In genomic region chr1:36088265-36088576, GRCh38 we compare ENCODE assay signal across 8 cellular contexts. TPM values are rescaled to one million over a fixed set of nuclear protein-coding genes. Genes with fewer than 3 reads are reported as not detected.
DNase-seq lines count a peak whose midpoint lies in the region; ATAC-seq and TF ChIP-seq lines count a peak whose summit lies in the region.

No MANE protein-coding gene starts in this region.

- H3K9me2 ChIP-seq in SU-DHL-6 (replicated peaks; ENCODE audit: insufficient read depth, low read length): no peaks in the 10 kb centered on the region

- H3K4me1 Mint-ChIP-seq in stimulated activated naive B cell treated with anti-CD40 and anti-IgM and Interleukin-4, amounts not matched to agents 10 μg/mL and 1 μg/mL and 100 μg/mL, for 72 hours: peaks cover 16 to 23% of the 10 kb centered on the region in 2 donors
- peaks cover 16% of the 10 kb centered on the region for H3K4me1 Mint-ChIP-seq in progenitor cell of endocrine pancreas (ENCODE audit: low read depth)

- H3K4me2 ChIP-seq in SU-DHL-6 (ENCODE audit: low read depth, low read length, poor library complexity, severe bottlenecking): peak overlapping the region; percentile 57

- peaks cover 0 to 13% of the 10 kb centered on the region in 2 donors for H3K27me3 Mint-ChIP-seq in stimulated activated naive B cell treated with anti-CD40 and anti-IgM and Interleukin-4, amounts not matched to agents 10 μg/mL and 1 μg/mL and 100 μg/mL, for 72 hours
- no peaks in the 10 kb centered on the region for H3K27me3 Mint-ChIP-seq in progenitor cell of endocrine pancreas

- peaks cover 18 to 34% of the 10 kb centered on the region in 2 donors for H3K36me3 Mint-ChIP-seq in stimulated activated naive B cell treated with anti-CD40 and anti-IgM and Interleukin-4, amounts not matched to agents 10 μg/mL and 1 μg/mL and 100 μg/mL, for 72 hours
- no peaks in the 10 kb centered on the region for H3K36me3 Mint-ChIP-seq in progenitor cell of endocrine pancreas (ENCODE audit: insufficient read depth)

- H3K27ac ChIP-seq in SU-DHL-6 (ENCODE audit: low read depth, low read length) (no peak overlapping the region), right atrium auricular region (peak overlapping the region; percentile 85 to 90)

- H3F3A ChIP-seq in SU-DHL-6 (ENCODE audit: insufficient read depth): no peaks in the 10 kb centered on the region

- H3K4me3 ChIP-seq in SU-DHL-6 (ENCODE audit: insufficient read depth, low read length, poor library complexity, severe bottlenecking) (peak overlapping the region; percentile 96), right atrium auricular region (peak overlapping the region; percentile 86 to 94)

- peak overlapping the region; percentile 99 for H2AFZ ChIP-seq in SU-DHL-6 (ENCODE audit: low read depth, low read length, severe bottlenecking)

- peaks cover 14% of the 10 kb centered on the region for H3K79me2 ChIP-seq in SU-DHL-6 (ENCODE audit: insufficient read depth, low read length)

- peaks cover 0 to 34% of the 10 kb centered on the region in 2 donors for H3K4me1 ChIP-seq in right atrium auricular region

- H3K36me3 ChIP-seq in SU-DHL-6 (ENCODE audit: low read length): no peaks in the 10 kb centered on the region
- H3K36me3 ChIP-seq in right atrium auricular region: peaks cover 17% of the 10 kb centered on the region

- no peaks in the 10 kb centered on the region for H3K9me3 ChIP-seq in SU-DHL-6 (ENCODE audit: insufficient read depth, low read length)
- no peaks in the 10 kb centered on the region for H3K9me3 ChIP-seq in right atrium auricular region

- ATAC-seq in GM21528 (IDR thresholded peaks at IDR 0.05; ENCODE audit: low FRiP score, unreplicated experiment) (peak; percentile 20), HG02798 (IDR thresholded peaks at IDR 0.05; ENCODE audit: poor library complexity, unreplicated experiment) (no peak), HG03460 (IDR thresholded peaks at IDR 0.05; ENCODE audit: unreplicated experiment) (no peak)
- ATAC-seq in stimulated activated naive B cell treated with anti-CD40 and anti-IgM and Interleukin-4, amounts not matched to agents 10 μg/mL and 1 μg/mL and 100 μg/mL, for 72 hours (replicated peaks): peak; percentile 24 to 45

- no peak for DNase-seq in right atrium auricular region (ENCODE audit: low spot score)
- DNase-seq in stimulated activated naive B cell treated with anti-CD40 and anti-IgM and Interleukin-4, amounts not matched to agents 10 μg/mL and 1 μg/mL and 100 μg/mL, for 72 hours: no peak
- DNase-seq in progenitor cell of endocrine pancreas (ENCODE audit: low spot score, unreplicated experiment): no peak
- no peak for DNase-seq in activated CD4-positive, alpha-beta T cell treated with anti-CD3 and anti-CD28 coated beads, Interleukin-2, amount 50 U/mL, for 48 hours

- H3K9ac ChIP-seq in SU-DHL-6 (ENCODE audit: low read length): peak overlapping the region; percentile 91

- H3K9me3 Mint-ChIP-seq in stimulated activated naive B cell treated with anti-CD40 and anti-IgM and Interleukin-4, amounts not matched to agents 10 μg/mL and 1 μg/mL and 100 μg/mL, for 72 hours: no peaks in the 10 kb centered on the region
- no peaks in the 10 kb centered on the region for H3K9me3 Mint-ChIP-seq in progenitor cell of endocrine pancreas (ENCODE audit: low read depth)

- peak overlapping the region; percentile 91 to 96 for H3K4me3 Mint-ChIP-seq in stimulated activated naive B cell treated with anti-CD40 and anti-IgM and Interleukin-4, amounts not matched to agents 10 μg/mL and 1 μg/mL and 100 μg/mL, for 72 hours
- H3K4me3 Mint-ChIP-seq in progenitor cell of endocrine pancreas (ENCODE audit: low read depth): no peak overlapping the region

- H3K27me3 ChIP-seq in SU-DHL-6 (ENCODE audit: low read length) (no peaks in the 10 kb centered on the region), right atrium auricular region (no peaks in the 10 kb centered on the region)

- TF ChIP-seq CTCF in SU-DHL-6 (IDR thresholded peaks at IDR 0.05; ENCODE audit: insufficient read depth, low read length, poor library complexity, severe bottlenecking) (no peak), right atrium auricular region (IDR thresholded peaks at IDR 0.05) (no peak), progenitor cell of endocrine pancreas (IDR thresholded peaks at IDR 0.05; ENCODE audit: unreplicated experiment) (no peak)

- H4K20me1 ChIP-seq in SU-DHL-6 (ENCODE audit: low read depth, low read length): no peaks in the 10 kb centered on the region

- H3K27ac Mint-ChIP-seq in stimulated activated naive B cell treated with anti-CD40 and anti-IgM and Interleukin-4, amounts not matched to agents 10 μg/mL and 1 μg/mL and 100 μg/mL, for 72 hours: peak overlapping the region; percentile 77
- H3K27ac Mint-ChIP-seq in progenitor cell of endocrine pancreas: no peak overlapping the region

RNA-seq across cellular contexts. Expression of gene ADPRS, which starts 0.5 kb away (rescaled TPM):
- total RNA-seq in right atrium auricular region (10 to 100 TPM; 24.3 to 25.6 TPM), progenitor cell of endocrine pancreas (28.4 and 30.0 TPM in 2 replicates)

RNA-seq across cellular contexts. Expression of gene TEKT2, which starts 4.3 kb away (rescaled TPM):
- total RNA-seq in right atrium auricular region: under 1 TPM in 1 of 2 donors, not detected in 1; 0.41 TPM
- total RNA-seq in progenitor cell of endocrine pancreas: 17.8 and 20.2 TPM in 2 replicates

RNA-seq across cellular contexts. Expression of gene COL8A2, which starts 36.8 kb away (rescaled TPM):
- 1 to 10 TPM; 3.5 to 4.5 TPM for total RNA-seq in right atrium auricular region
- total RNA-seq in progenitor cell of endocrine pancreas: 0.10 and 0.18 TPM in 2 replicates

Comparison
In these comparisons a context has a peak if more than half of its experiments do, and no peak if none do; other contexts are left out.
1. ATAC-seq: peak in GM21528 (single experiment) and stimulated activated naive B cell treated with anti-CD40 and anti-IgM and Interleukin-4, amounts not matched to agents 10 μg/mL and 1 μg/mL and 100 μg/mL, for 72 hours (2 of 2); none in HG02798 (single experiment) and HG03460 (single experiment).
2. RNA of gene TEKT2, which starts 4.3 kb away (total RNA-seq): 17.8 to 20.2 TPM in progenitor cell of endocrine pancreas; 0.41 TPM in right atrium auricular region; every median in the first group is over 10 times any median in the second.